Comparison of ENCODE assay signal across 8 cellular contexts in the genomic region with DNA sequence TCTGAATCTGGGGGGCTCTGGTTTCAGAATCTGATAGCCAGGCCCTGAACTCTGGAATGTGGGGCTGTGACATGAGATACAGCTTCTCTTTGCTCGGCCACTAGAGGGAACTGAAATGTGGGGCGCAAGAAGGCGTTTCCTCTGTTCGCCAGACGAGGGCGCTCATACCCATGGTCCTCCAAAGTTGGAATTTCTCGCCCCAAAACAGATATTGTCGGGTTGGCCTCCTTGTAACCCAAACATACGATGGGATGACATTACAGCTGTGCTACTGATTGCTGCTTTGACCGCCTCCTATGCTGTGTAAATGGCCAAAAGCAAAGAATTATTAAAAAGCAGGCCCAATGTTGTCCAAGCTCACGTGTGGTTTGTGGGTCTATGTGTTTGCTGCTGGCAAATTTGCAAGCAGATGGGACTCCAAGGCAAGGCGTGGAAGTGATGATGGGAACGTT. TPM values are rescaled to one million over a fixed set of nuclear protein-coding genes. Genes with fewer than 3 reads are reported as not detected.
DNase-seq lines count a peak whose midpoint lies in the region; ATAC-seq and TF ChIP-seq lines count a peak whose summit lies in the region.

No MANE protein-coding gene starts in this region.

- in situ Hi-C loops in T47D (cut with HindIII; ENCODE audit: low pct_unique_long_range_greater_than_20kb, low sequenced_read_pairs), result no loop called here

- H3K27ac ChIP-seq in VCaP, result peak overlapping the region; percentile 23; the same call in 1 of the 2 replicates

- peak; percentile 99 for TF ChIP-seq CTCF in GM12875 (IDR thresholded peaks at IDR 0.05; ENCODE audit: borderline replicate concordance, insufficient read depth, low read depth, low read length)
- peak; percentile 85 for TF ChIP-seq CTCF in VCaP (conservative IDR thresholded peaks at IDR 0.05)

- DNase-seq in A172 (ENCODE audit: low spot score), result peak; percentile 71
- peak; percentile 66 for DNase-seq in NCI-H1694 treated with DMSO at 0.1 percent for 48 hours (lab: John Stamatoyannopoulos, UW)
- DNase-seq in T47D (ENCODE audit: low read depth in 1 of 2, low spot score in 1 of 2), result peak; percentile 72 to 74
- peak; percentile 47 for DNase-seq in kidney glomerular epithelial cell (lab: John Stamatoyannopoulos, UW)
- peak; percentile 75 for DNase-seq in stimulated activated CD4-positive, alpha-beta T cell treated with anti-CD3 and anti-CD28 coated beads, Interleukin-4, amount 100 ng/mL, for 1 hour

- ATAC-seq in HG03175 (IDR thresholded peaks at IDR 0.05; ENCODE audit: unreplicated experiment), result no peak

- no peak overlapping the region for H3K4me3 ChIP-seq in GM12875 (ENCODE audit: low read depth, low read length)

RNA-seq across cellular contexts. Expression of a gene that starts 13.1 kb away (rescaled TPM):
- total RNA-seq in A172 (2014; rRNA removed; shearing (Covaris generic)), result 39.4 and 47.9 TPM in 2 replicates
